9 cellular contexts compared by ENCODE assay signal in genomic region chr19:16540948-16541347, GRCh38. TPM values are rescaled to one million over a fixed set of nuclear protein-coding genes. Genes with fewer than 3 reads are reported as not detected.
DNase-seq lines count a peak whose midpoint lies in the region; ATAC-seq and TF ChIP-seq lines count a peak whose summit lies in the region.
"Had no signal": no experiment of that assay in that cellular context is flagged by ENCODE, and none has a peak within 500 bp of the region (broad histone marks: within the 10 kb centered on the region; RNA-seq: fewer than 3 reads in every experiment).

No MANE protein-coding gene starts in this region.

- TF ChIP-seq CTCF in endodermal cell (conservative IDR thresholded peaks at IDR 0.05) = no peak

- no peak overlapping the region for H2BK120ac ChIP-seq in neuronal stem cell (ENCODE audit: low read depth, low read length)

- no peak overlapping the region for H3K23ac ChIP-seq in neuronal stem cell (ENCODE audit: low read depth, low read length, poor library complexity)

- no peak overlapping the region for H2AK5ac ChIP-seq in neuronal stem cell (ENCODE audit: low read depth, low read length)

- H2AFZ ChIP-seq in neuronal stem cell (ENCODE audit: low read length) = no peak overlapping the region

- no peak overlapping the region for H2BK12ac ChIP-seq in neuronal stem cell (ENCODE audit: low read length)

- H3K27ac Mint-ChIP-seq in CD4-positive, CD25-positive, alpha-beta regulatory T cell = peak overlapping the region in 2 of 3 donors; percentile 92 to 93
- H3K27ac Mint-ChIP-seq in endodermal cell = peak overlapping the region; percentile 84

- no peak overlapping the region for H2BK5ac ChIP-seq in neuronal stem cell (ENCODE audit: low read length)

- H3K9me3 Mint-ChIP-seq in CD4-positive, CD25-positive, alpha-beta regulatory T cell = no peaks in the 10 kb centered on the region
- H3K9me3 Mint-ChIP-seq in endodermal cell = no peaks in the 10 kb centered on the region

- peaks cover 60% of the 10 kb centered on the region for H3K4me1 ChIP-seq in CD4-positive, CD25-positive, alpha-beta regulatory T cell (ENCODE audit: control insufficient read depth, insufficient read depth, low read length, poor library complexity, severe bottlenecking)
- H3K4me1 ChIP-seq in NT2/D1 (ENCODE audit: insufficient read depth, insufficient read length) = peaks cover 13% of the 10 kb centered on the region
- H3K4me1 ChIP-seq in endodermal cell (ENCODE audit: control insufficient read depth, insufficient read depth, low read length) = no peaks in the 10 kb centered on the region
- H3K4me1 ChIP-seq in neuronal stem cell (ENCODE audit: control insufficient read depth in 2 of 2, insufficient read depth in 1 of 2, low read depth in 1 of 2, low read length in 2 of 2) = peaks cover 2% of the 10 kb centered on the region in 2 donors
- H3K4me1 ChIP-seq in aorta (ENCODE audit: control insufficient read depth in 1 of 2, insufficient read depth in 2 of 2, low read length in 2 of 2) = peaks cover 0 to 6% of the 10 kb centered on the region in 2 donors

- no peak overlapping the region for H3K18ac ChIP-seq in neuronal stem cell (ENCODE audit: low read length)

- H3K9ac ChIP-seq in NT2/D1 (ENCODE audit: insufficient read length, low read depth) = peak overlapping the region; percentile 99
- peak overlapping the region; percentile 95 for H3K9ac ChIP-seq in endodermal cell (ENCODE audit: extremely low read depth, low read length, poor library complexity, severe bottlenecking)
- no peak overlapping the region for H3K9ac ChIP-seq in neuronal stem cell (ENCODE audit: low read depth, low read length, poor library complexity)

- no peak overlapping the region for H4K91ac ChIP-seq in neuronal stem cell (ENCODE audit: low read depth, low read length, poor library complexity)

- peak overlapping the region; percentile 88 to 97 (median 94) for H3K4me3 Mint-ChIP-seq in CD4-positive, CD25-positive, alpha-beta regulatory T cell
- peak overlapping the region; percentile 86 for H3K4me3 Mint-ChIP-seq in endodermal cell

- H3K27me3 Mint-ChIP-seq in CD4-positive, CD25-positive, alpha-beta regulatory T cell = no peaks in the 10 kb centered on the region
- H3K27me3 Mint-ChIP-seq in endodermal cell (ENCODE audit: insufficient read depth) = no peaks in the 10 kb centered on the region

- H3K14ac ChIP-seq in neuronal stem cell (ENCODE audit: low read length) = no peak overlapping the region

- no peak overlapping the region for H2BK15ac ChIP-seq in neuronal stem cell (ENCODE audit: low read length)

- H3K4me1 Mint-ChIP-seq in CD4-positive, CD25-positive, alpha-beta regulatory T cell = peaks cover 19 to 70% (median 36%) of the 10 kb centered on the region in 4 donors
- H3K4me1 Mint-ChIP-seq in endodermal cell = peaks cover 16% of the 10 kb centered on the region

- no peak overlapping the region for H3K4ac ChIP-seq in neuronal stem cell (ENCODE audit: low read length)

- H3K36me3 Mint-ChIP-seq in CD4-positive, CD25-positive, alpha-beta regulatory T cell = peaks cover 23% of the 10 kb centered on the region
- peaks cover 47% of the 10 kb centered on the region for H3K36me3 Mint-ChIP-seq in endodermal cell (ENCODE audit: low read depth)

- H4K8ac ChIP-seq in neuronal stem cell (ENCODE audit: low read depth, low read length) = no peak overlapping the region

- no peak for ATAC-seq in CD4-positive, CD25-positive, alpha-beta regulatory T cell (ENCODE audit: low read depth in 2 of 2)
- no peak for ATAC-seq in aorta (ENCODE audit: low FRiP score)
- ATAC-seq in HG03469 (IDR thresholded peaks at IDR 0.05; ENCODE audit: unreplicated experiment) = no peak

- H3K79me1 ChIP-seq in neuronal stem cell (ENCODE audit: low read depth, low read length) = peaks cover 25% of the 10 kb centered on the region

- 90 to 91% methylated on average over 11 to 12 of the region's 12 CpGs for WGBS in endodermal cell (ENCODE audit: insufficient coverage in 1 of 2, insufficient read length in 1 of 2), 2 experiments
- no CpG with 5 or more reads among the region's 12 CpGs for WGBS in neuronal stem cell (ENCODE audit: extremely low coverage in 2 of 2, insufficient read length in 2 of 2, insufficient replicate concordance in 1 of 2), 2 donors
- 85 to 86% methylated on average over 12 of the region's 12 CpGs for WGBS in aorta, 2 donors

- no peaks in the 10 kb centered on the region for H3K9me3 ChIP-seq in CD4-positive, CD25-positive, alpha-beta regulatory T cell (ENCODE audit: control insufficient read depth in 2 of 2, low read length in 2 of 2)
- H3K9me3 ChIP-seq in NT2/D1 (ENCODE audit: insufficient read depth, low read length) (no peaks in the 10 kb centered on the region), endodermal cell (ENCODE audit: control insufficient read depth, low read length) (no peaks in the 10 kb centered on the region), neuronal stem cell (replicated peaks in 1 of 2; ENCODE audit: control insufficient read depth in 2 of 2, insufficient read depth in 1 of 2, low read depth in 1 of 2, low read length in 2 of 2) (peaks cover 0 to 3% of the 10 kb centered on the region in 2 donors), aorta (ENCODE audit: control insufficient read depth, low read length) (no peaks in the 10 kb centered on the region)

- peak overlapping the region; percentile 85 for H3K27ac ChIP-seq in CD4-positive, CD25-positive, alpha-beta regulatory T cell (ENCODE audit: insufficient read depth, low read length, poor library complexity, severe bottlenecking)
- H3K27ac ChIP-seq in endodermal cell (ENCODE audit: low read depth, low read length) (no peak overlapping the region), neuronal stem cell (replicated peaks; ENCODE audit: low read length) (no peak overlapping the region), aorta (ENCODE audit: low read depth in 1 of 2, low read length in 2 of 2) (no peak overlapping the region)

- DNase-seq in CD4-positive, CD25-positive, alpha-beta regulatory T cell = no peak
- no peak for DNase-seq in NT2/D1 (ENCODE audit: low read depth, low spot score)
- no peak for DNase-seq in endodermal cell
- no peak for DNase-seq in neuronal stem cell (ENCODE audit: low spot score)
- no peak for DNase-seq in Ammon's horn (ENCODE audit: low spot score)
- no peak for DNase-seq in NCI-H187 treated with DMSO at 0.1 percent for 48 hours (lab: John Stamatoyannopoulos, UW)
- no peak for DNase-seq in aorta
- DNase-seq: activated gamma-delta T cell had no signal

- intact Hi-C loops in aorta (cut with DNase I) = no loop called here

- H3K4me2 ChIP-seq in neuronal stem cell (ENCODE audit: insufficient read depth, low read length, poor library complexity, severe bottlenecking) = peak overlapping the region; percentile 62

- no peaks in the 10 kb centered on the region for H3K27me3 ChIP-seq in CD4-positive, CD25-positive, alpha-beta regulatory T cell (ENCODE audit: control insufficient read depth, insufficient read depth, low read length)
- H3K27me3 ChIP-seq in NT2/D1 (ENCODE audit: insufficient read depth, insufficient read length) (no peaks in the 10 kb centered on the region), endodermal cell (ENCODE audit: control insufficient read depth, insufficient read depth, low read length, poor library complexity, severe bottlenecking) (no peaks in the 10 kb centered on the region), neuronal stem cell (ENCODE audit: control insufficient read depth in 3 of 3, insufficient read depth in 3 of 3, low read depth in 1 of 3, low read length in 3 of 3) (no peaks in the 10 kb centered on the region), aorta (ENCODE audit: control insufficient read depth in 1 of 2, insufficient read depth in 2 of 2, low read length in 1 of 2) (no peaks in the 10 kb centered on the region)

- H3K36me3 ChIP-seq in CD4-positive, CD25-positive, alpha-beta regulatory T cell (ENCODE audit: control insufficient read depth, insufficient read depth, low read length) = peaks cover 26% of the 10 kb centered on the region
- H3K36me3 ChIP-seq in NT2/D1 (ENCODE audit: insufficient read depth, insufficient read length, low read length) (peaks cover 63% of the 10 kb centered on the region), endodermal cell (ENCODE audit: control insufficient read depth, insufficient read depth, low read length) (peaks cover 38% of the 10 kb centered on the region), neuronal stem cell (replicated peaks in 1 of 2; ENCODE audit: control insufficient read depth in 2 of 2, insufficient read depth in 2 of 2, low read length in 2 of 2) (peaks cover 18 to 56% of the 10 kb centered on the region in 2 donors), aorta (ENCODE audit: control insufficient read depth in 1 of 2, insufficient read depth in 2 of 2, low read length in 1 of 2) (peaks cover 0 to 2% of the 10 kb centered on the region in 2 donors)

- peak overlapping the region; percentile 91 for H3K4me3 ChIP-seq in CD4-positive, CD25-positive, alpha-beta regulatory T cell (ENCODE audit: low read depth, low read length)
- H3K4me3 ChIP-seq in NT2/D1 (ENCODE audit: insufficient read length, low read depth) = peak overlapping the region; percentile 99
- H3K4me3 ChIP-seq in endodermal cell (ENCODE audit: low read length) = peak overlapping the region; percentile 93
- H3K4me3 ChIP-seq in neuronal stem cell (ENCODE audit: low read length in 2 of 2) = peak overlapping the region in 1 of 2 donors; percentile 84
- H3K4me3 ChIP-seq in aorta (ENCODE audit: low read length in 2 of 2) = peak overlapping the region in 1 of 2 donors; percentile 80

RNA-seq across cellular contexts. Expression of gene CHERP, which starts 1.3 kb away (rescaled TPM):
- total RNA-seq in CD4-positive, CD25-positive, alpha-beta regulatory T cell = 57.2 TPM
- 10 to 100 TPM in 1 of 4 donors, 1 to 10 TPM in 3; 4.8 to 13.7 (median 8.4) TPM for polyA plus RNA-seq in CD4-positive, CD25-positive, alpha-beta regulatory T cell
- total RNA-seq in endodermal cell (10 to 100 TPM; 69.5 to 71.5 TPM), aorta (10 to 100 TPM; 32.4 to 36.6 TPM)
- polyA plus RNA-seq in endodermal cell (2013, experiment 1 of 2) = 57.2 TPM
- polyA plus RNA-seq in endodermal cell (2013, experiment 2 of 2) = 47.1 TPM
- 40.7 TPM for polyA plus RNA-seq in neuronal stem cell (2013, experiment 1 of 2)
- polyA plus RNA-seq in neuronal stem cell (2013, experiment 2 of 2) = 40.6 TPM
- polyA plus RNA-seq in aorta = 10 to 100 TPM in 1 of 2 donors, 1 to 10 TPM in 1; 5.5 to 17.4 TPM

RNA-seq across cellular contexts. Expression of gene SLC35E1, which starts 31.3 kb away (rescaled TPM):
- 93.1 TPM for total RNA-seq in CD4-positive, CD25-positive, alpha-beta regulatory T cell
- 10 to 100 TPM; 19.0 to 28.5 (median 24.6) TPM for polyA plus RNA-seq in CD4-positive, CD25-positive, alpha-beta regulatory T cell
- 10 to 100 TPM; 26.6 to 30.6 TPM for total RNA-seq in endodermal cell
- 24.8 TPM for polyA plus RNA-seq in endodermal cell (2013, experiment 1 of 2)
- 25.5 TPM for polyA plus RNA-seq in endodermal cell (2013, experiment 2 of 2)
- 23.9 TPM for polyA plus RNA-seq in neuronal stem cell (2013, experiment 1 of 2)
- 24.3 TPM for polyA plus RNA-seq in neuronal stem cell (2013, experiment 2 of 2)
- 10 to 100 TPM; 33.9 to 37.7 TPM for total RNA-seq in aorta
- polyA plus RNA-seq in aorta = 10 to 100 TPM; 22.5 to 24.5 TPM

RNA-seq across cellular contexts. Expression of gene C19orf44, which starts 44.8 kb away (rescaled TPM):
- 1.9 TPM for total RNA-seq in CD4-positive, CD25-positive, alpha-beta regulatory T cell
- 1 to 10 TPM in 2 of 4 donors, under 1 TPM in 1, not detected in 1; 0.76 to 1.6 (median 1.5) TPM for polyA plus RNA-seq in CD4-positive, CD25-positive, alpha-beta regulatory T cell
- total RNA-seq in endodermal cell (1 to 10 TPM; 7.9 TPM), aorta (1 to 10 TPM; 3.6 to 6.4 TPM)
- polyA plus RNA-seq in endodermal cell (2013, experiment 1 of 2) = 7.0 TPM
- 7.9 TPM for polyA plus RNA-seq in endodermal cell (2013, experiment 2 of 2)
- 4.7 TPM for polyA plus RNA-seq in neuronal stem cell (2013, experiment 1 of 2)
- polyA plus RNA-seq in neuronal stem cell (2013, experiment 2 of 2) = 4.7 TPM
- 1 to 10 TPM; 1.4 to 8.2 TPM for polyA plus RNA-seq in aorta

RNA-seq across cellular contexts. Expression of gene CALR3, which starts 45.0 kb away (rescaled TPM):
- not detected for total RNA-seq in CD4-positive, CD25-positive, alpha-beta regulatory T cell
- polyA plus RNA-seq in CD4-positive, CD25-positive, alpha-beta regulatory T cell = not detected
- total RNA-seq in endodermal cell = under 1 TPM in 1 of 2 donors, not detected in 1; 0.27 TPM
- not detected for polyA plus RNA-seq in endodermal cell (2013, experiment 1 of 2)
- not detected for polyA plus RNA-seq in endodermal cell (2013, experiment 2 of 2)
- 0.07 TPM for polyA plus RNA-seq in neuronal stem cell (2013, experiment 1 of 2)
- polyA plus RNA-seq in neuronal stem cell (2013, experiment 2 of 2) = 0.07 TPM
- total RNA-seq in aorta = not detected
- polyA plus RNA-seq in aorta = not detected
